In the genomic region with DNA sequence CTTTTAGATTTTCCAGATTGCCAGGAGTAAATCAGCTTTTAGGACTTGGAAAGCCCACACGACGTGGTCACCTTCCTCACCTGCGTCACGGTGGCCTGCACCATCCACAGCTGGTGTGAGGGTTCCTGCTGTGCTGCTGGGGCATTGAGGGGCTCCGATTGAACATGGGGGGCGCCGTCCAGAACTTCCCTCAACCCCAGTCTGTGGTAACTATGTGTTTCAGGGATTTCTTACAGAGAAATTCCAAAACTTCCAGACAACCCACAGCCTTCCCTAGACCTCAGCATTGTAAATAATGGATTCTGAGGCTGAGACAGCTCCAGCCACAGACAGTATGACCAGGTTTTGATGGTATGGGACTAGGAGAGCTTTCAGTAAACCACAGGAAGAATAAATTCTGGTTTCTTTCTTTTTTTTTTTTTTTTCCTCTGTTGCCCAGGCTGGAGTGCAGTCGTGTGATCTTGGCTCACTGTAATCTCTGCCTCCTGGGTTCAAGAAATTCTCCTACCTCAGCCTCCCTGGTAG, we compare ENCODE assay signal across 22 cellular contexts. TPM values are rescaled to one million over a fixed set of nuclear protein-coding genes. Genes with fewer than 3 reads are reported as not detected.
"Had no signal": no experiment of that assay in that cellular context is flagged by ENCODE, and none has a peak within 500 bp of the region (broad histone marks: within the 10 kb centered on the region; RNA-seq: fewer than 3 reads in every experiment).

No MANE protein-coding gene starts in this region.

- H3K4me3 ChIP-seq: breast epithelium, hepatocyte, left lung had no signal

- H3K9me3 Mint-ChIP-seq: activated CD8-positive, alpha-beta T cell treated with anti-CD3 and anti-CD28 coated beads for 36 hours; activated T-cell treated with anti-CD3 and anti-CD28 coated beads, Interleukin-2, amount 50 U/mL, for 72 hours; memory B cell; natural killer cell; T-helper 1 cell treated with Interleukin-12 subunit alpha and Interleukin-12 subunit beta and Interleukin-4 antibody, amounts not matched to agents 30 μg/mL and 1 μg/mL, for 36 hours had no signal

- H3K36me3 ChIP-seq: breast epithelium had no signal

- H3K4me2 ChIP-seq: hepatocyte had no signal

- H3K27ac ChIP-seq: breast epithelium, epithelial cell of prostate, hepatocyte, left lung, neutrophil had no signal

- H3K79me2 ChIP-seq: hepatocyte had no signal

- H3K27me3 ChIP-seq: breast epithelium, hepatocyte, left lung, neutrophil had no signal

- H3K4me3 Mint-ChIP-seq: activated CD8-positive, alpha-beta T cell treated with anti-CD3 and anti-CD28 coated beads for 36 hours; activated naive CD8-positive, alpha-beta T cell; activated T-cell treated with anti-CD3 and anti-CD28 coated beads, Interleukin-2, amount 50 U/mL, for 72 hours; memory B cell; natural killer cell; T-helper 1 cell treated with Interleukin-12 subunit alpha and Interleukin-12 subunit beta and Interleukin-4 antibody, amounts not matched to agents 30 μg/mL and 1 μg/mL, for 36 hours; WTC11 had no signal

- H3K9me3 ChIP-seq: breast epithelium, left lung, neutrophil had no signal

- H3K4me1 Mint-ChIP-seq: WTC11 had no signal

- H2AFZ ChIP-seq: hepatocyte had no signal

- H3K27ac Mint-ChIP-seq: activated CD8-positive, alpha-beta T cell treated with anti-CD3 and anti-CD28 coated beads for 36 hours; activated naive CD8-positive, alpha-beta T cell; activated T-cell treated with anti-CD3 and anti-CD28 coated beads, Interleukin-2, amount 50 U/mL, for 72 hours; natural killer cell; T-helper 1 cell treated with Interleukin-12 subunit alpha and Interleukin-12 subunit beta and Interleukin-4 antibody, amounts not matched to agents 30 μg/mL and 1 μg/mL, for 36 hours; WTC11 had no signal

- H3K27me3 Mint-ChIP-seq: activated CD8-positive, alpha-beta T cell treated with anti-CD3 and anti-CD28 coated beads for 36 hours; activated naive CD8-positive, alpha-beta T cell; memory B cell had no signal

- DNase-seq: activated CD4-positive, alpha-beta T cell treated with anti-CD3 and anti-CD28 coated beads for 48 hours; activated CD8-positive, alpha-beta T cell treated with anti-CD3 and anti-CD28 coated beads for 36 hours; activated gamma-delta T cell treated with Interleukin-2 at 50 U/mL for 16 hours; activated T-cell treated with anti-CD3 and anti-CD28 coated beads, Interleukin-2, amount 50 U/mL, for 72 hours; amygdala; cerebellar nuclear complex; dermis blood vessel endothelial cell; natural killer cell; retina; stimulated activated CD4-positive, alpha-beta T cell treated with anti-CD3 and anti-CD28 coated beads, Interleukin-4, amount 100 ng/mL, for 4 hours; stimulated activated CD8-positive, alpha-beta memory T cell treated with anti-CD3 and anti-CD28 coated beads, Interleukin-4, amount 100 ng/mL, for 48 hours; stimulated activated naive CD8-positive, alpha-beta T cell treated with anti-CD3 and anti-CD28 coated beads, Interleukin-15, Interleukin-2, amounts not matched to agents 100 U/mL and 50 U/mL, for 24 hours; trophoblast cell had no signal

- H3K4me1 ChIP-seq: breast epithelium had no signal

- ATAC-seq: activated CD8-positive, alpha-beta T cell treated with anti-CD3 and anti-CD28 coated beads for 36 hours; activated T-cell treated with anti-CD3 and anti-CD28 coated beads, Interleukin-2, amount 50 U/mL, for 72 hours; left lung; natural killer cell; stimulated activated naive CD8-positive, alpha-beta T cell treated with anti-CD3 and anti-CD28 coated beads, Interleukin-15, Interleukin-2, amounts not matched to agents 100 U/mL and 50 U/mL, for 24 hours; WTC11 had no signal

RNA-seq across cellular contexts. Expression of gene IRF4, which starts 46.7 kb away (rescaled TPM):
- total RNA-seq: dermis blood vessel endothelial cell had no signal
